In genomic region chr2:636151-636621, GRCh38 we compare ENCODE assay signal across 10 cellular contexts. TPM values are rescaled to one million over a fixed set of nuclear protein-coding genes. Genes with fewer than 3 reads are reported as not detected.
DNase-seq lines count a peak whose midpoint lies in the region; ATAC-seq, FAIRE-seq and TF ChIP-seq lines count a peak whose summit lies in the region.
"Had no signal": no experiment of that assay in that cellular context is flagged by ENCODE, and none has a peak within 500 bp of the region (broad histone marks: within the 10 kb centered on the region; RNA-seq: fewer than 3 reads in every experiment).

No MANE protein-coding gene starts in this region.

- H3K4me2 ChIP-seq in PC-9 = no peak overlapping the region

- ATAC-seq in activated T-helper 17 cell treated with anti-CD3 and anti-CD28 coated beads, Interleukin-2, amount 50 U/mL, for 72 hours (replicated peaks) = no peak
- ATAC-seq in left lung = no peak

- peaks cover 3% of the 10 kb centered on the region for H3K4me1 Mint-ChIP-seq in T-helper 1 cell treated with Interleukin-12 subunit alpha and Interleukin-12 subunit beta and Interleukin-4 antibody, amounts not matched to agents 30 μg/mL and 1 μg/mL, for 36 hours (ENCODE audit: low read depth)
- H3K4me1 Mint-ChIP-seq in activated T-helper 17 cell treated with anti-CD3 and anti-CD28 coated beads, Interleukin-2, amount 50 U/mL, for 72 hours = no peaks in the 10 kb centered on the region

- peaks cover 23% of the 10 kb centered on the region for H3K27me3 Mint-ChIP-seq in T-helper 1 cell treated with Interleukin-12 subunit alpha and Interleukin-12 subunit beta and Interleukin-4 antibody, amounts not matched to agents 30 μg/mL and 1 μg/mL, for 36 hours (ENCODE audit: low read depth)
- no peaks in the 10 kb centered on the region for H3K27me3 Mint-ChIP-seq in activated T-helper 17 cell treated with anti-CD3 and anti-CD28 coated beads, Interleukin-2, amount 50 U/mL, for 72 hours

- no peaks in the 10 kb centered on the region for H4K20me1 ChIP-seq in PC-9 (ENCODE audit: insufficient read depth)

- intact Hi-C loops in left lung (cut with DNase I) = no loop called here
- intact Hi-C loops in stomach (cut with DNase I; ENCODE audit: low total_unique reads) = no loop called here
- intact Hi-C loops in PC-9 (cut with micrococcal nuclease; ENCODE audit: unreplicated experiment) = loop anchor here (2.0 kb wide), 1 partner anchor 463 kb away; no protein-coding TSS in a partner anchor

- DNase-seq in T-helper 1 cell = no peak
- DNase-seq in left lung = peak in 1 of 2 donors; percentile 79
- no peak for DNase-seq in stomach
- no peak for DNase-seq in frontal cortex (ENCODE audit: low spot score in 2 of 2)
- no peak for DNase-seq in NOMO-1 (lab: John Stamatoyannopoulos, UW; ENCODE audit: unreplicated experiment in 2 of 2)
- DNase-seq in PC-9 = no peak

- no peak overlapping the region for H3K27ac ChIP-seq in left lung
- no peak overlapping the region for H3K27ac ChIP-seq in stomach
- H3K27ac ChIP-seq in PC-9 = no peak overlapping the region
- H3K27ac ChIP-seq: 22Rv1 had no signal

- CTCF ChIA-PET in PC-9 (lab: Charles Lee) = no interaction called here

- H3K27ac Mint-ChIP-seq in T-helper 1 cell treated with Interleukin-12 subunit alpha and Interleukin-12 subunit beta and Interleukin-4 antibody, amounts not matched to agents 30 μg/mL and 1 μg/mL, for 36 hours = no peak overlapping the region
- no peak overlapping the region for H3K27ac Mint-ChIP-seq in activated T-helper 17 cell treated with anti-CD3 and anti-CD28 coated beads, Interleukin-2, amount 50 U/mL, for 72 hours

- no peaks in the 10 kb centered on the region for H3K9me2 ChIP-seq in PC-9 (ENCODE audit: insufficient read depth)

- BruUV-seq in PC-9 (replicated peaks; lab: Mats Ljungman, UMichigan) = no TSS peak

- H2AFZ ChIP-seq in PC-9 = no peak overlapping the region

- peak overlapping the region; percentile 26 to 29 for H3K4me3 ChIP-seq in left lung
- H3K4me3 ChIP-seq in stomach = peak overlapping the region in 3 of 4 donors; percentile 30 to 36 (median 33)
- H3K4me3 ChIP-seq in PC-9 = no peak overlapping the region

- TF ChIP-seq POLR2A in stomach (IDR thresholded peaks at IDR 0.05) = no peak

- peaks cover 4 to 10% of the 10 kb centered on the region in 2 donors for H3K4me1 ChIP-seq in left lung
- H3K4me1 ChIP-seq in stomach = peaks cover 6 to 11% (median 7%) of the 10 kb centered on the region in 4 donors
- peaks cover 8% of the 10 kb centered on the region for H3K4me1 ChIP-seq in PC-9 (replicated peaks; ENCODE audit: insufficient read depth)

- H3K36me3 Mint-ChIP-seq in T-helper 1 cell treated with Interleukin-12 subunit alpha and Interleukin-12 subunit beta and Interleukin-4 antibody, amounts not matched to agents 30 μg/mL and 1 μg/mL, for 36 hours (ENCODE audit: low read depth) = no peaks in the 10 kb centered on the region
- no peaks in the 10 kb centered on the region for H3K36me3 Mint-ChIP-seq in activated T-helper 17 cell treated with anti-CD3 and anti-CD28 coated beads, Interleukin-2, amount 50 U/mL, for 72 hours (ENCODE audit: low read depth)

- 73 to 87% (median 85%) methylated on average over 17 to 48 of the region's 48 CpGs for WGBS in stomach, 5 donors

- no peak for TF ChIP-seq EP300 in stomach (IDR thresholded peaks at IDR 0.05)

- peaks cover 19% of the 10 kb centered on the region for H3F3A ChIP-seq in PC-9 (ENCODE audit: insufficient read depth, low read depth)

- POLR2A ChIA-PET in PC-9 (lab: Charles Lee; ENCODE audit: unreplicated experiment) = no interaction called here

- no peaks in the 10 kb centered on the region for H3K79me2 ChIP-seq in PC-9 (ENCODE audit: low read depth)

- H3K9me3 ChIP-seq in left lung (no peaks in the 10 kb centered on the region), stomach (no peaks in the 10 kb centered on the region), PC-9 (ENCODE audit: insufficient read depth, low read depth) (no peaks in the 10 kb centered on the region)

- peak overlapping the region; percentile 77 for H3K4me3 Mint-ChIP-seq in T-helper 1 cell treated with Interleukin-12 subunit alpha and Interleukin-12 subunit beta and Interleukin-4 antibody, amounts not matched to agents 30 μg/mL and 1 μg/mL, for 36 hours
- peak overlapping the region; percentile 20 for H3K4me3 Mint-ChIP-seq in activated T-helper 17 cell treated with anti-CD3 and anti-CD28 coated beads, Interleukin-2, amount 50 U/mL, for 72 hours

- H3K36me3 ChIP-seq in left lung (no peaks in the 10 kb centered on the region), stomach (no peaks in the 10 kb centered on the region), PC-9 (ENCODE audit: low read depth) (no peaks in the 10 kb centered on the region)

- H3K27me3 ChIP-seq in left lung = peaks cover 0 to 15% of the 10 kb centered on the region in 2 donors
- H3K27me3 ChIP-seq in stomach = peaks cover 0 to 11% (median 3%) of the 10 kb centered on the region in 3 donors
- H3K27me3 ChIP-seq in PC-9 (ENCODE audit: insufficient read depth, low read depth) = no peaks in the 10 kb centered on the region

- peaks cover 4% of the 10 kb centered on the region for H3K9me3 Mint-ChIP-seq in T-helper 1 cell treated with Interleukin-12 subunit alpha and Interleukin-12 subunit beta and Interleukin-4 antibody, amounts not matched to agents 30 μg/mL and 1 μg/mL, for 36 hours
- no peaks in the 10 kb centered on the region for H3K9me3 Mint-ChIP-seq in activated T-helper 17 cell treated with anti-CD3 and anti-CD28 coated beads, Interleukin-2, amount 50 U/mL, for 72 hours

- no peak for FAIRE-seq in frontal cortex (lab: Jason Lieb, UNC)
- FAIRE-seq: H54 had no signal

- no peak for TF ChIP-seq CTCF in left lung (IDR thresholded peaks at IDR 0.05)
- TF ChIP-seq CTCF in stomach (IDR thresholded peaks at IDR 0.05) = no peak
- TF ChIP-seq CTCF in PC-9 (conservative IDR thresholded peaks at IDR 0.05) = no peak

RNA-seq across cellular contexts. Expression of gene TMEM18, which starts 41.0 kb away (rescaled TPM):
- total RNA-seq in activated T-helper 17 cell treated with anti-CD3 and anti-CD28 coated beads, Interleukin-2, amount 50 U/mL, for 72 hours = 10 to 100 TPM; 35.4 to 36.6 TPM
- 10 to 100 TPM; 16.9 to 27.3 TPM for total RNA-seq in left lung
- 10 to 100 TPM in 3 of 5 donors, 1 to 10 TPM in 2; 1.4 to 20.7 (median 12.9) TPM for total RNA-seq in stomach
- 10 to 100 TPM; 12.6 to 31.1 (median 17.3) TPM for polyA plus RNA-seq in stomach
- total RNA-seq in frontal cortex = 20.0 TPM
- total RNA-seq in PC-9 (2021) = 30.5 and 32.4 TPM in 2 replicates
